ENCODE assay signal across 14 cellular contexts in genomic region chr6:28743271-28743789, GRCh38.
A peak's percentile ranks its signal among the peaks of the same experiment; 100 is the strongest.
DNase-seq lines count a peak whose midpoint lies in the region; ATAC-seq, FAIRE-seq and TF ChIP-seq lines count a peak whose summit lies in the region.
"Had no signal": no experiment of that assay in that cellular context is flagged by ENCODE, and none has a peak within 500 bp of the region (broad histone marks: within the 10 kb centered on the region; RNA-seq: fewer than 3 reads in every experiment).

No MANE protein-coding gene starts in this region.

- H3K4me1 ChIP-seq in Panc1 (ENCODE audit: control insufficient read depth, insufficient read depth, low read length) (peaks cover 27% of the 10 kb centered on the region), esophagus muscularis mucosa (no peaks in the 10 kb centered on the region), osteoblast (ENCODE audit: insufficient read depth, low read length) (no peaks in the 10 kb centered on the region)
- H3K4me1 ChIP-seq: adrenal gland, gastroesophageal sphincter, upper lobe of right lung had no signal

- H3K79me2 ChIP-seq in osteoblast (ENCODE audit: insufficient read depth, low read length): no peaks in the 10 kb centered on the region

- peak; percentile 62 for DNase-seq in DMS 273 (lab: John Stamatoyannopoulos, UW; ENCODE audit: unreplicated experiment)
- no peak for DNase-seq in DMS 273 treated with DMSO at 0.1 percent for 48 hours (lab: John Stamatoyannopoulos, UW)
- DNase-seq in Panc1 (ENCODE audit: low read depth, low spot score): no peak
- peak; percentile 45 for DNase-seq in esophagus muscularis mucosa (ENCODE audit: extremely low spot score)
- no peak for DNase-seq in osteoblast (ENCODE audit: insufficient read length, low spot score, missing footprints)
- no peak for DNase-seq in NCI-H146 treated with DMSO at 0.1 percent for 48 hours (lab: John Stamatoyannopoulos, UW; ENCODE audit: unreplicated experiment)
- DNase-seq in stimulated activated CD8-positive, alpha-beta memory T cell treated with anti-CD3 and anti-CD28 coated beads, Interleukin-4, amount 100 ng/mL, for 48 hours: no peak
- DNase-seq in D721Med (ENCODE audit: insufficient read length, low spot score): no peak
- DNase-seq: adrenal gland, C1 segment of cervical spinal cord, NCI-H2081 treated with DMSO at 0.1 percent for 48 hours, upper lobe of right lung had no signal

- no peak for TF ChIP-seq CTCF in Panc1 (IDR thresholded peaks at IDR 0.05)
- no peak for TF ChIP-seq CTCF in esophagus muscularis mucosa (IDR thresholded peaks at IDR 0.05)
- no peak for TF ChIP-seq CTCF in osteoblast (IDR thresholded peaks at IDR 0.05; ENCODE audit: extremely low read depth, low read depth, low read length)
- TF ChIP-seq CTCF in D721Med (IDR thresholded peaks at IDR 0.05; ENCODE audit: insufficient read depth, missing control alignments): no peak

- CTCF ChIA-PET in Panc1 (lab: Charles Lee): interaction anchor here (0.6 to 0.8 kb wide), 4 partner anchors 18 to 98 kb away, joined by 3 to 5 read pairs (median 4); no protein-coding TSS in a partner anchor

- H3K36me3 ChIP-seq in Panc1 (ENCODE audit: control insufficient read depth, insufficient read depth, low read length) (no peaks in the 10 kb centered on the region), esophagus muscularis mucosa (no peaks in the 10 kb centered on the region), osteoblast (ENCODE audit: insufficient read depth, low read length) (no peaks in the 10 kb centered on the region)
- H3K36me3 ChIP-seq: adrenal gland, gastroesophageal sphincter, upper lobe of right lung had no signal

- no peak for TF ChIP-seq POLR2A in esophagus muscularis mucosa (IDR thresholded peaks at IDR 0.05; ENCODE audit: low read depth)

- no peaks in the 10 kb centered on the region for H3K9me3 ChIP-seq in Panc1 (ENCODE audit: control insufficient read depth, insufficient read depth, low read depth, low read length)
- peaks cover 0 to 16% (median 0%) of the 10 kb centered on the region in 4 donors for H3K9me3 ChIP-seq in esophagus muscularis mucosa
- no peaks in the 10 kb centered on the region for H3K9me3 ChIP-seq in osteoblast (ENCODE audit: low read depth, low read length)
- H3K9me3 ChIP-seq: adrenal gland, upper lobe of right lung had no signal

- H3K4me2 ChIP-seq in osteoblast (ENCODE audit: insufficient read depth, low read length): peak overlapping the region; percentile 66

- H2AFZ ChIP-seq in osteoblast (ENCODE audit: low read length): no peak overlapping the region

- intact Hi-C loops in Panc1 (cut with micrococcal nuclease; ENCODE audit: unreplicated experiment) (loop anchor here (10.0 kb wide), 1 partner anchor 49 kb away; no protein-coding TSS in a partner anchor), esophagus muscularis mucosa (cut with DNase I) (no loop called here)

- 12% methylated on average over 10 of the region's 10 CpGs for whole genome bisulfite sequencing in esophagus muscularis mucosa

- no TSS peak for BruUV-seq in Panc1 (replicated peaks; lab: Mats Ljungman, UMichigan)

- H3K4me3 ChIP-seq in Panc1 (ENCODE audit: low read depth in 2 of 2, low read length in 2 of 2) (peak overlapping the region; percentile 61 to 73), esophagus muscularis mucosa (no peak overlapping the region), osteoblast (ENCODE audit: insufficient read depth, low read length) (peak overlapping the region; percentile 5)
- H3K4me3 ChIP-seq: adrenal gland, gastroesophageal sphincter, upper lobe of right lung had no signal

- H3K27ac ChIP-seq in Panc1 (ENCODE audit: low read length) (peak overlapping the region; percentile 34), esophagus muscularis mucosa (replicated peaks in 1 of 4) (no peak overlapping the region), osteoblast (ENCODE audit: low read depth, low read length) (no peak overlapping the region)
- H3K27ac ChIP-seq: adrenal gland, gastroesophageal sphincter, upper lobe of right lung had no signal

- FAIRE-seq in D721Med (lab: Jason Lieb, UNC): no peak
- FAIRE-seq: HTR-8/SVneo had no signal

- H3K27me3 ChIP-seq in Panc1 (ENCODE audit: control insufficient read depth, insufficient read depth, low read length): no peaks in the 10 kb centered on the region
- peaks cover 0 to 95% (median 18%) of the 10 kb centered on the region in 4 donors for H3K27me3 ChIP-seq in esophagus muscularis mucosa
- peaks cover 8% of the 10 kb centered on the region for H3K27me3 ChIP-seq in osteoblast (ENCODE audit: insufficient read depth, low read length)

- H4K20me1 ChIP-seq in osteoblast (ENCODE audit: insufficient read depth, low read length): no peaks in the 10 kb centered on the region

- POLR2A ChIA-PET in Panc1 (lab: Charles Lee): interaction anchor here (0.5 to 1.1 kb wide), 6 partner anchors 17 to 850 kb away, joined by 3 to 9 read pairs (median 4); a partner anchor contains a TSS

- in situ Hi-C loops in Panc1 (cut with HindIII; ENCODE audit: low pct_unique_long_range_greater_than_20kb, low sequenced_read_pairs): no loop called here

- no peak for TF ChIP-seq EP300 in esophagus muscularis mucosa (IDR thresholded peaks at IDR 0.05)

- no peak for ATAC-seq in Panc1
- ATAC-seq: gastroesophageal sphincter, upper lobe of right lung had no signal

Comparison
In these comparisons a context has a peak if more than half of its experiments do, and no peak if none do; other contexts are left out.
1. DNase-seq: peak in DMS 273 (single experiment) and esophagus muscularis mucosa (single experiment); none in DMS 273 treated with DMSO at 0.1 percent for 48 hours (single experiment), Panc1 (single experiment), osteoblast (single experiment), NCI-H146 treated with DMSO at 0.1 percent for 48 hours (single experiment), stimulated activated CD8-positive, alpha-beta memory T cell treated with anti-CD3 and anti-CD28 coated beads, Interleukin-4, amount 100 ng/mL, for 48 hours (single experiment) and D721Med (single experiment).
2. H3K4me3 ChIP-seq: peak in Panc1 (2 of 2) and osteoblast (single experiment); none in esophagus muscularis mucosa (0 of 4).